In the genomic region with DNA sequence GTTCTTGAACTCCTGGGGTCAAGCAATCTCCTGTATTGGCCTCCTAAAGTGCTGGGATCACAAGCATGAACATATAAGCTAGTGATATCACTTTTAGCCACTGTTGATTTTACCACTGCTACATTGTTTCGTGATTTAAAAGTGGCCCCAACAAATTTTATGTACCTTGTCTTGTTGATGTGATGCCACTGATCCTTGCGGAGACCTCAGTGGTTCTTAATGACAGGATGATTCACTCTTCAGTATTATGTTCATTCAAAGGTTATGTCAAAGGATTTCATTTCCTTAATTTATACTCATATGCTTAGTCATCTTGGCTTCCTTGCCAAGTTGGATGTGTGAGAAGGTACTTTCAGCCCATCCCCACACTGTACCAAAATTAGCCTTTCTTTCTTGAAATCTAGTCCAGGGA, we compare ENCODE assay signal across 9 cellular contexts. TPM values are rescaled to one million over a fixed set of nuclear protein-coding genes. Genes with fewer than 3 reads are reported as not detected.
DNase-seq lines count a peak whose midpoint lies in the region; ATAC-seq and TF ChIP-seq lines count a peak whose summit lies in the region.
"Had no signal": no experiment of that assay in that cellular context is flagged by ENCODE, and none has a peak within 500 bp of the region (broad histone marks: within the 10 kb centered on the region; RNA-seq: fewer than 3 reads in every experiment).

No MANE protein-coding gene starts in this region.

- H4K20me1 ChIP-seq in PC-9 (ENCODE audit: insufficient read depth): no peaks in the 10 kb centered on the region

- H3K4me3 Mint-ChIP-seq in MCF 10A (ENCODE audit: unreplicated experiment): no peak overlapping the region

- H3K4me2 ChIP-seq in PC-9: no peak overlapping the region

- no peaks in the 10 kb centered on the region for H3K79me2 ChIP-seq in PC-9 (ENCODE audit: low read depth)

- TF ChIP-seq CTCF in MCF 10A (IDR thresholded peaks at IDR 0.05; ENCODE audit: unreplicated experiment): no peak
- no peak for TF ChIP-seq CTCF in breast epithelium (IDR thresholded peaks at IDR 0.05)
- no peak for TF ChIP-seq CTCF in PC-9 (conservative IDR thresholded peaks at IDR 0.05)

- no peaks in the 10 kb centered on the region for H3K9me3 Mint-ChIP-seq in MCF 10A (ENCODE audit: unreplicated experiment)

- intact Hi-C loops in MCF 10A (cut with micrococcal nuclease) (loop anchor here (5.0 kb wide), 1 partner anchor 141 kb away; no protein-coding TSS in a partner anchor), breast epithelium (cut with DNase I; ENCODE audit: low total_unique reads) (no loop called here), PC-9 (cut with micrococcal nuclease; ENCODE audit: unreplicated experiment) (no loop called here)

- H3K27me3 ChIP-seq in breast epithelium (no peaks in the 10 kb centered on the region), PC-9 (ENCODE audit: insufficient read depth, low read depth) (no peaks in the 10 kb centered on the region)

- CTCF ChIA-PET in MCF 10A (lab: Yijun Ruan, JAX) (interaction anchor here (0.7 to 0.8 kb wide), 3 partner anchors 275 to 447 kb away, joined by 3 to 4 read pairs (median 3); no protein-coding TSS in a partner anchor), PC-9 (lab: Charles Lee) (interaction anchor here (1.1 kb wide), 1 partner anchor 80 kb away, joined by 3 read pairs; no protein-coding TSS in a partner anchor)

- H3K36me3 ChIP-seq in breast epithelium (no peaks in the 10 kb centered on the region), PC-9 (ENCODE audit: low read depth) (no peaks in the 10 kb centered on the region)

- no peak for ATAC-seq in GM21723 (IDR thresholded peaks at IDR 0.05; ENCODE audit: unreplicated experiment)

- DNase-seq in MCF 10A (ENCODE audit: unreplicated experiment): peak; percentile 93
- DNase-seq in breast epithelium (ENCODE audit: low spot score in 2 of 2): no peak
- DNase-seq in PC-9: peak; percentile 20 to 81
- peak; percentile 60 for DNase-seq in fibroblast of gingiva (ENCODE audit: low read depth)
- DNase-seq in SW480 (ENCODE audit: low spot score): no peak
- no peak for DNase-seq in NCI-H2107 treated with DMSO at 0.1 percent for 48 hours (lab: John Stamatoyannopoulos, UW; ENCODE audit: unreplicated experiment)
- no peak for DNase-seq in DMS153 treated with DMSO at 0.1 percent for 48 hours (lab: John Stamatoyannopoulos, UW; ENCODE audit: unreplicated experiment)
- DNase-seq: anterior cingulate cortex had no signal

- no peaks in the 10 kb centered on the region for H3K9me3 ChIP-seq in breast epithelium
- no peaks in the 10 kb centered on the region for H3K9me3 ChIP-seq in PC-9 (ENCODE audit: insufficient read depth, low read depth)

- no peaks in the 10 kb centered on the region for H3K36me3 Mint-ChIP-seq in MCF 10A (ENCODE audit: insufficient read depth, unreplicated experiment)

- H3K27ac Mint-ChIP-seq in MCF 10A (ENCODE audit: low read depth, unreplicated experiment): peak overlapping the region; percentile 20

- peaks cover 15% of the 10 kb centered on the region for H3K4me1 Mint-ChIP-seq in MCF 10A (ENCODE audit: insufficient read depth, unreplicated experiment)

- BruUV-seq in MCF 10A (replicated peaks; lab: Mats Ljungman, UMichigan) (no TSS peak), PC-9 (replicated peaks; lab: Mats Ljungman, UMichigan) (no TSS peak)

- TF ChIP-seq POLR2A in breast epithelium (IDR thresholded peaks at IDR 0.05): no peak

- H3K4me3 ChIP-seq in breast epithelium (no peak overlapping the region), PC-9 (no peak overlapping the region)

- H3F3A ChIP-seq in PC-9 (ENCODE audit: insufficient read depth, low read depth): no peaks in the 10 kb centered on the region

- H2AFZ ChIP-seq in PC-9: no peak overlapping the region

- H3K27ac ChIP-seq in breast epithelium (no peak overlapping the region), PC-9 (peak overlapping the region; percentile 47)

- no peaks in the 10 kb centered on the region for H3K4me1 ChIP-seq in breast epithelium
- peaks cover 14% of the 10 kb centered on the region for H3K4me1 ChIP-seq in PC-9 (replicated peaks; ENCODE audit: insufficient read depth)

- POLR2A ChIA-PET in MCF 10A (lab: Yijun Ruan, JAX) (interaction anchor here (0.5 to 0.8 kb wide), 2 partner anchors 79 to 418 kb away, joined by 3 read pairs; no protein-coding TSS in a partner anchor), PC-9 (lab: Charles Lee; ENCODE audit: unreplicated experiment) (interaction anchor here (0.5 to 0.6 kb wide), 2 partner anchors 578 to 815 kb away, joined by 5 to 7 read pairs; no protein-coding TSS in a partner anchor)

- no peaks in the 10 kb centered on the region for H3K9me2 ChIP-seq in PC-9 (ENCODE audit: insufficient read depth)

- H3K27me3 Mint-ChIP-seq in MCF 10A (ENCODE audit: insufficient read depth, unreplicated experiment): no peaks in the 10 kb centered on the region

RNA-seq across cellular contexts. Expression of a gene that starts 12.1 kb away (rescaled TPM):
- total RNA-seq in MCF 10A (2022) (12.8 and 14.8 TPM in 2 replicates), breast epithelium (10 to 100 TPM; 25.2 to 31.3 (median 26.4) TPM), PC-9 (2021) (16.1 and 16.7 TPM in 2 replicates)

Comparison
In these comparisons a context has a peak if more than half of its experiments do, and no peak if none do; other contexts are left out.
1. DNase-seq: peak in MCF 10A (single experiment), PC-9 (2 of 2) and fibroblast of gingiva (single experiment); none in breast epithelium (0 of 2), SW480 (single experiment), NCI-H2107 treated with DMSO at 0.1 percent for 48 hours (single experiment) and DMS153 treated with DMSO at 0.1 percent for 48 hours (single experiment).